ENCODE assay signal across 24 cellular contexts in the genomic region with DNA sequence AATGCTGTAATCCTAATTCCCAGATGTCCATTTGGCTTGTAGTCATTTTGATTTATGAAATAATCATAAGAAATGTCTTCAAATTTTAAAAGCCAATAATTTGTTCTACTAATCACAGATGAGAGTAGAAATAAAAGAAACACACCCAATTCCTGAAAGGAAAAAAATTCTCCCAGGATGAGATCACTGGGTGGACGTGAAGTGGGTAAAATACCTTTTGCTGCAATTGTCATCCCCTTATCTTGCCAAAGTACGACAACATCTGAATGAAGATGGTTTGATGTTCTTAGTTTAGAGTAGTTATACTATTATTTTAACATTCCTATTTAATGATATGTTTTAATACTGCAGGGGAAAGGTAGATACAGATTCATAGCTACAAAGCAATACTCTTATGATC. TPM values are rescaled to one million over a fixed set of nuclear protein-coding genes. Genes with fewer than 3 reads are reported as not detected.
DNase-seq lines count a peak whose midpoint lies in the region; ATAC-seq and TF ChIP-seq lines count a peak whose summit lies in the region.
"Had no signal": no experiment of that assay in that cellular context is flagged by ENCODE, and none has a peak within 500 bp of the region (broad histone marks: within the 10 kb centered on the region; RNA-seq: fewer than 3 reads in every experiment).

No MANE protein-coding gene starts in this region.

- H4K20me1 ChIP-seq in IMR-90 (ENCODE audit: insufficient read depth, low read length) (no peaks in the 10 kb centered on the region; the same call in 1 of the 2 replicates), osteoblast (ENCODE audit: insufficient read depth, low read length) (no peaks in the 10 kb centered on the region)

- ATAC-seq in IMR-90 (ENCODE audit: low read depth) (no peak), HG02588 (IDR thresholded peaks at IDR 0.05; ENCODE audit: unreplicated experiment) (no peak), natural killer cell (no peak), GM21737 (IDR thresholded peaks at IDR 0.05; ENCODE audit: unreplicated experiment) (no peak)
- ATAC-seq: CD8-positive, alpha-beta T cell had no signal

- H3K9me1 ChIP-seq in IMR-90 (ENCODE audit: insufficient read depth, low read length) = peaks cover 17% of the 10 kb centered on the region

- H2AK5ac ChIP-seq in IMR-90 (ENCODE audit: low read depth, low read length) = no peak overlapping the region

- no peak overlapping the region for H3K23ac ChIP-seq in IMR-90 (ENCODE audit: low read depth, low read length)

- peak overlapping the region; percentile 33; the same call in 1 of the 2 replicates for H3K27ac ChIP-seq in ACC112 (ENCODE audit: low read depth, low read length)
- no peak overlapping the region for H3K27ac ChIP-seq in IMR-90 (ENCODE audit: insufficient read depth, low read length)
- peak overlapping the region; percentile 64 for H3K27ac ChIP-seq in brain microvascular endothelial cell
- peak overlapping the region; percentile 61 for H3K27ac ChIP-seq in osteoblast (ENCODE audit: low read depth, low read length)
- H3K27ac ChIP-seq in breast epithelium = no peak overlapping the region
- H3K27ac ChIP-seq: Peyer's patch, SJCRH30 had no signal

- H3K27me3 ChIP-seq in ACC112 (ENCODE audit: insufficient read depth, low read length) (no peaks in the 10 kb centered on the region), IMR-90 (ENCODE audit: control insufficient read depth, insufficient read depth, low read length) (no peaks in the 10 kb centered on the region), brain microvascular endothelial cell (replicated peaks) (no peaks in the 10 kb centered on the region), osteoblast (ENCODE audit: insufficient read depth, low read length) (no peaks in the 10 kb centered on the region), breast epithelium (no peaks in the 10 kb centered on the region)
- H3K27me3 ChIP-seq: Peyer's patch, SJCRH30 had no signal

- H3K79me1 ChIP-seq in IMR-90 (ENCODE audit: low read depth in 1 of 2, low read length in 2 of 2) = peaks cover 44 to 66% of the 10 kb centered on the region in 2 experiments

- no peak overlapping the region for H3K56ac ChIP-seq in IMR-90 (ENCODE audit: extremely low read depth, insufficient read depth, low read length)

- H3K4me2 ChIP-seq in IMR-90 (ENCODE audit: low read depth, low read length) (no peak overlapping the region), osteoblast (ENCODE audit: insufficient read depth, low read length) (no peak overlapping the region)

- H3K9me3 ChIP-seq in IMR-90 (ENCODE audit: control insufficient read depth, insufficient read depth, low read length) = no peaks in the 10 kb centered on the region
- no peaks in the 10 kb centered on the region for H3K9me3 ChIP-seq in osteoblast (ENCODE audit: low read depth, low read length)
- no peaks in the 10 kb centered on the region for H3K9me3 ChIP-seq in breast epithelium
- H3K9me3 ChIP-seq: Peyer's patch, SJCRH30 had no signal

- H2BK120ac ChIP-seq in IMR-90 (ENCODE audit: low read depth, low read length) = no peak overlapping the region

- CTCF ChIA-PET in IMR-90 (lab: Yijun Ruan, JAX) = no interaction called here

- TF ChIP-seq CTCF in IMR-90 (conservative IDR thresholded peaks at IDR 0.05; ENCODE audit: low read depth, low read length) (no peak), brain microvascular endothelial cell (IDR thresholded peaks at IDR 0.05; ENCODE audit: low read depth, low read length, missing control alignments) (no peak), osteoblast (IDR thresholded peaks at IDR 0.05; ENCODE audit: extremely low read depth, low read depth, low read length) (no peak), breast epithelium (IDR thresholded peaks at IDR 0.05) (no peak), natural killer cell (IDR thresholded peaks at IDR 0.05) (no peak)

- no peak overlapping the region for H3K27ac Mint-ChIP-seq in natural killer cell
- H3K27ac Mint-ChIP-seq: CD8-positive, alpha-beta T cell had no signal

- no peak overlapping the region for H2AK9ac ChIP-seq in IMR-90 (replicated peaks; ENCODE audit: low read depth, low read length, poor library complexity)

- H3K27me3 Mint-ChIP-seq in natural killer cell (ENCODE audit: low read depth in 2 of 2) = no peaks in the 10 kb centered on the region

- no peak overlapping the region for H3K18ac ChIP-seq in IMR-90 (ENCODE audit: low read depth, low read length)

- H3K4me1 Mint-ChIP-seq in natural killer cell = peaks cover 23 to 25% of the 10 kb centered on the region in 2 donors

- intact Hi-C loops in IMR-90 (cut with micrococcal nuclease) = loop anchor here (10.0 kb wide), 1 partner anchor 166 kb away; no protein-coding TSS in a partner anchor
- intact Hi-C loops in breast epithelium (cut with DNase I; ENCODE audit: low total_unique reads) = loop anchor here (10.0 kb wide), 1 partner anchor 436 kb away; no protein-coding TSS in a partner anchor
- intact Hi-C loops in natural killer cell (cut with micrococcal nuclease) = no loop called here

- H4K8ac ChIP-seq in IMR-90 (ENCODE audit: low read depth in 2 of 2, low read length in 2 of 2) = peak overlapping the region in 1 of 2 experiments; percentile 6; a peak in 1 of 4 replicates

- H2AFZ ChIP-seq in ACC112 (ENCODE audit: low read length, unreplicated experiment) (no peak overlapping the region), IMR-90 (replicated peaks; ENCODE audit: low read length, poor library complexity) (no peak overlapping the region), osteoblast (ENCODE audit: low read length) (no peak overlapping the region)

- TF ChIP-seq POLR2A in IMR-90 (IDR thresholded peaks at IDR 0.05; ENCODE audit: low read depth, low read length) = peak; percentile 49; the same call in 1 of the 2 replicates
- no peak for TF ChIP-seq POLR2A in breast epithelium (IDR thresholded peaks at IDR 0.05)

- H3K14ac ChIP-seq in IMR-90 (replicated peaks; ENCODE audit: low read depth, low read length) = no peak overlapping the region

- no peaks in the 10 kb centered on the region for H3K36me3 Mint-ChIP-seq in natural killer cell

- H4K5ac ChIP-seq in IMR-90 (ENCODE audit: low read depth, low read length) = no peak overlapping the region

- H3K9ac ChIP-seq in IMR-90 (ENCODE audit: low read depth, low read length) = no peak overlapping the region

- dilution Hi-C loops in IMR-90 (cut with HindIII; ENCODE audit: low sequenced_read_pairs, unreplicated experiment) = no loop called here

- no peaks in the 10 kb centered on the region for H3K36me3 ChIP-seq in ACC112 (ENCODE audit: insufficient read depth, low read length)
- peaks cover 37% of the 10 kb centered on the region for H3K36me3 ChIP-seq in IMR-90 (ENCODE audit: control insufficient read depth, insufficient read depth, low read length)
- peaks cover 10% of the 10 kb centered on the region for H3K36me3 ChIP-seq in brain microvascular endothelial cell (replicated peaks)
- H3K36me3 ChIP-seq in osteoblast (ENCODE audit: insufficient read depth, low read length) = peaks cover 21% of the 10 kb centered on the region
- no peaks in the 10 kb centered on the region for H3K36me3 ChIP-seq in breast epithelium
- H3K36me3 ChIP-seq: Peyer's patch had no signal

- H3K4ac ChIP-seq in IMR-90 (ENCODE audit: low read depth, low read length) = no peak overlapping the region

- H2BK20ac ChIP-seq in IMR-90 (ENCODE audit: low read depth, low read length) = no peak overlapping the region

- H4K91ac ChIP-seq in IMR-90 (ENCODE audit: insufficient read depth, low read depth, low read length) = no peak overlapping the region

- DNase-seq in IMR-90 (no peak), brain microvascular endothelial cell (no peak), osteoblast (ENCODE audit: insufficient read length, low spot score, missing footprints) (no peak), breast epithelium (ENCODE audit: low spot score in 2 of 2) (no peak), natural killer cell (no peak)
- DNase-seq: AML-193; C1 segment of cervical spinal cord; CD8-positive, alpha-beta T cell; DND-41; GOT3; NCI-H1048; NCI-H1417 treated with DMSO at 0.1 percent for 48 hours; NCI-H1930; NCI-H2227 treated with DMSO at 0.1 percent for 48 hours; NCI-H510A treated with DMSO at 0.1 percent for 48 hours; NCI-H748 treated with DMSO at 0.1 percent for 48 hours; NK-92 treated with Interleukin-12 subunit alpha and Interleukin-12 subunit beta, amount 100 ng/mL, for 24 hours; Peyer's patch; SJCRH30; SW 1271 had no signal

- H3K4me3 ChIP-seq in ACC112 (ENCODE audit: low read depth, low read length) = no peak overlapping the region
- no peak overlapping the region for H3K4me3 ChIP-seq in IMR-90 (ENCODE audit: insufficient read depth, low read depth, low read length)
- no peak overlapping the region for H3K4me3 ChIP-seq in brain microvascular endothelial cell (ENCODE audit: low read depth, low read length)
- no peak overlapping the region for H3K4me3 ChIP-seq in osteoblast (ENCODE audit: insufficient read depth, low read length)
- no peak overlapping the region for H3K4me3 ChIP-seq in breast epithelium
- H3K4me3 ChIP-seq: K562, Peyer's patch, SJCRH30 had no signal

- no peak overlapping the region for H2BK15ac ChIP-seq in IMR-90 (ENCODE audit: low read depth, low read length)

- POLR2A ChIA-PET in IMR-90 (lab: Charles Lee; ENCODE audit: unreplicated experiment) = no interaction called here

- no CpG with 5 or more reads among the region's 2 CpGs for WGBS in IMR-90 (ENCODE audit: extremely low coverage in 2 of 2, insufficient read length in 1 of 2), 2 experiments

- no TSS peak for BruUV-seq in IMR-90 (replicated peaks; lab: Mats Ljungman, UMichigan)

- no peak overlapping the region for H3K4me3 Mint-ChIP-seq in natural killer cell
- H3K4me3 Mint-ChIP-seq: CD8-positive, alpha-beta T cell had no signal

- no peak overlapping the region for H2BK5ac ChIP-seq in IMR-90 (ENCODE audit: low read depth, low read length, poor library complexity, severe bottlenecking)

- in situ Hi-C loops in IMR-90 (cut with MboI; ENCODE audit: low sequenced_read_pairs) (no loop called here), brain microvascular endothelial cell (cut with HindIII; ENCODE audit: low pct_ligation_motif_present, low sequenced_read_pairs) (loop anchor here (25.0 kb wide), 1 partner anchor 463 kb away; no protein-coding TSS in a partner anchor)

- TF ChIP-seq RAD21 in IMR-90 (IDR thresholded peaks at IDR 0.05; ENCODE audit: low read length) = no peak

- H3K9me3 Mint-ChIP-seq in natural killer cell = no peaks in the 10 kb centered on the region
- H3K9me3 Mint-ChIP-seq: CD8-positive, alpha-beta T cell had no signal

- H3K79me2 ChIP-seq in ACC112 (ENCODE audit: control insufficient read depth, insufficient read depth, low read length, unreplicated experiment) (no peaks in the 10 kb centered on the region), osteoblast (ENCODE audit: insufficient read depth, low read length) (peaks cover 5% of the 10 kb centered on the region)

- H3K4me1 ChIP-seq in ACC112 (ENCODE audit: control insufficient read depth, insufficient read depth, low read length, unreplicated experiment) = peaks cover 24% of the 10 kb centered on the region
- H3K4me1 ChIP-seq in IMR-90 (ENCODE audit: control insufficient read depth, insufficient read depth, low read length) = peaks cover 20% of the 10 kb centered on the region
- peaks cover 39% of the 10 kb centered on the region for H3K4me1 ChIP-seq in osteoblast (ENCODE audit: insufficient read depth, low read length)
- H3K4me1 ChIP-seq in breast epithelium = peaks cover 0 to 4% of the 10 kb centered on the region in 2 donors
- H3K4me1 ChIP-seq: Peyer's patch had no signal

RNA-seq across cellular contexts. Expression of a gene that starts 33.7 kb away (rescaled TPM):
- total RNA-seq in IMR-90 (2012; rRNA removed) (53.2 and 53.9 TPM in 2 replicates), osteoblast (56.8 and 58.0 TPM in 2 replicates), breast epithelium (10 to 100 TPM in 2 of 3 donors, 1 to 10 TPM in 1; 3.5 to 15.1 (median 11.0) TPM), natural killer cell (1 to 10 TPM; 3.8 to 4.5 (median 4.3) TPM)
- 39.0 and 43.5 TPM in 2 replicates for polyA plus RNA-seq in IMR-90 (2012; rRNA removed)
- polyA plus RNA-seq in IMR-90 (2012; cell fraction: cytosol; rRNA removed) = 21.0 and 28.9 TPM in 2 replicates
- 25.2 and 89.7 TPM in 2 replicates for polyA plus RNA-seq in IMR-90 (2012; cell fraction: nucleus; rRNA removed; ENCODE audit: low replicate concordance)

Comparison
In these comparisons a context has a peak if more than half of its experiments do, and no peak if none do; other contexts are left out.
1. H3K27ac ChIP-seq: peak in ACC112 (single experiment), brain microvascular endothelial cell (single experiment) and osteoblast (single experiment); none in IMR-90 (single experiment) and breast epithelium (0 of 2).